In the genomic region with DNA sequence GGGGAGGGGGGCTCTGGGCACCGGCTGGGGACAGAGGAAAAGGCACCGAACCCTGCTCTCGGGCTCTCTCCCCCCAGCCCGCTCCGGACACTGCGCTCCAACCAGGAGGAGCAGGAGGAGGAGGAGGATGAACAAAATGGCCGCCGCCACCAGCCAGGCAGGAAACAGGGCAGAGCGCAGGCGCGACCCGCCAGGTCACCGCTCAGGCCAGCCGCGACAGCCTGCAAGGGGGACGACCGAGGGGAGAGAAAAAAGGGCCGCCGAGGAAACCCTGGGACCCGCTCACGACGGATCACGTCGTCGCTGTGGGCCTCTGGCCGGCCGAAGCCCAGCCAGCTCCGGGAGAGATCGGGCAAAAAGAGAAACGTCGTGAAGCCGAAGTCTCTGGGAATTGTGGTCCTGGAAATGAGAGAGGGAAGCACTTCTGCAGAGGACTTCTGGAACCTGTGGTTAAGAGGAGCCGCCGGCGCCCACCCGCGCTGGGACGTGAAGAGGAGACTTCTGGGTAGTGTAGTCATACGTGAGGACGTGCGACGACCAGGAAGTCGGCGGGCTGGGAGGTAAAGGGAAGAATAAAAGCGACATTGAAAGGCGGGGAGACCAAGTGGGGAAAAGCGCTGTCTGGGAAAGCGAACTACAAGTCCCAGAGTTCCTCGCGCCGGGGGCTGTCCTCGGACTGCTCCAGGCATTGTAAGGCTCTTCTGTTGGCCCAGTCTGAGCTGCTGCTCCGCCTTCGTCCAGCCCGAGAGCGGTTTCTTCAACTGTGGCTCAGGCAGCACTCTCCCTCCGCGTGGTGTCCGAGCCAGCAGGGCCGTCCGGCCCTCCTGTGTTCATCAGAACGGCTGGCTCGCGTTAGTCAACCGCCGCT, we compare ENCODE assay signal across 1 cellular context.
TF ChIP-seq lines count a peak whose summit lies in the region.

A gene with protein sequence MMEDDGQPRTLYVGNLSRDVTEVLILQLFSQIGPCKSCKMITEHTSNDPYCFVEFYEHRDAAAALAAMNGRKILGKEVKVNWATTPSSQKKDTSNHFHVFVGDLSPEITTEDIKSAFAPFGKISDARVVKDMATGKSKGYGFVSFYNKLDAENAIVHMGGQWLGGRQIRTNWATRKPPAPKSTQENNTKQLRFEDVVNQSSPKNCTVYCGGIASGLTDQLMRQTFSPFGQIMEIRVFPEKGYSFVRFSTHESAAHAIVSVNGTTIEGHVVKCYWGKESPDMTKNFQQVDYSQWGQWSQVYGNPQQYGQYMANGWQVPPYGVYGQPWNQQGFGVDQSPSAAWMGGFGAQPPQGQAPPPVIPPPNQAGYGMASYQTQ (minus strand): TSS at position 428 of the 868 bp plus-strand sequence. CDS start 499 bp downstream, outside the sequence.

TF ChIP-seq in HepG2, 621 proteins besides CTCF, POLR2A, EP300 and RAD21 (continued from another document and continues in another):
- TF ChIP-seq ZNF724P (CRISPR knock-in tag; IDR thresholded peaks at IDR 0.05; ENCODE audit: borderline replicate concordance), result peak; percentile 49; the same call in 1 of the 2 replicates
- no peak for TF ChIP-seq ZNF569 (CRISPR knock-in tag; IDR thresholded peaks at IDR 0.05; ENCODE audit: borderline replicate concordance)
- TF ChIP-seq RFX1 (IDR thresholded peaks at IDR 0.05), result no peak
- no peak for TF ChIP-seq CHD4 (IDR thresholded peaks at IDR 0.05; ENCODE audit: borderline replicate concordance, low read length)
- TF ChIP-seq, protein P1, sequence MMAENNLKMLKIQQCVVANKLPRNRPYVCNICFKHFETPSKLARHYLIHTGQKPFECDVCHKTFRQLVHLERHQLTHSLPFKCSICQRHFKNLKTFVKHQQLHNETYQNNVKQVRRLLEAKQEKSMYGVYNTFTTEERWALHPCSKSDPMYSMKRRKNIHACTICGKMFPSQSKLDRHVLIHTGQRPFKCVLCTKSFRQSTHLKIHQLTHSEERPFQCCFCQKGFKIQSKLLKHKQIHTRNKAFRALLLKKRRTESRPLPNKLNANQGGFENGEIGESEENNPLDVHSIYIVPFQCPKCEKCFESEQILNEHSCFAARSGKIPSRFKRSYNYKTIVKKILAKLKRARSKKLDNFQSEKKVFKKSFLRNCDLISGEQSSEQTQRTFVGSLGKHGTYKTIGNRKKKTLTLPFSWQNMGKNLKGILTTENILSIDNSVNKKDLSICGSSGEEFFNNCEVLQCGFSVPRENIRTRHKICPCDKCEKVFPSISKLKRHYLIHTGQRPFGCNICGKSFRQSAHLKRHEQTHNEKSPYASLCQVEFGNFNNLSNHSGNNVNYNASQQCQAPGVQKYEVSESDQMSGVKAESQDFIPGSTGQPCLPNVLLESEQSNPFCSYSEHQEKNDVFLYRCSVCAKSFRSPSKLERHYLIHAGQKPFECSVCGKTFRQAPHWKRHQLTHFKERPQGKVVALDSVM (CRISPR knock-in tag; IDR thresholded peaks at IDR 0.05), result 0 out of 2 replicates have a peak, but pooled peaks have one; percentile 17
- TF ChIP-seq KLF12 (CRISPR knock-in tag; IDR thresholded peaks at IDR 0.05; ENCODE audit: borderline replicate concordance), result no peak
- no peak for TF ChIP-seq FOSL1 (CRISPR knock-in tag; IDR thresholded peaks at IDR 0.05; ENCODE audit: borderline replicate concordance)
- TF ChIP-seq, protein P2, sequence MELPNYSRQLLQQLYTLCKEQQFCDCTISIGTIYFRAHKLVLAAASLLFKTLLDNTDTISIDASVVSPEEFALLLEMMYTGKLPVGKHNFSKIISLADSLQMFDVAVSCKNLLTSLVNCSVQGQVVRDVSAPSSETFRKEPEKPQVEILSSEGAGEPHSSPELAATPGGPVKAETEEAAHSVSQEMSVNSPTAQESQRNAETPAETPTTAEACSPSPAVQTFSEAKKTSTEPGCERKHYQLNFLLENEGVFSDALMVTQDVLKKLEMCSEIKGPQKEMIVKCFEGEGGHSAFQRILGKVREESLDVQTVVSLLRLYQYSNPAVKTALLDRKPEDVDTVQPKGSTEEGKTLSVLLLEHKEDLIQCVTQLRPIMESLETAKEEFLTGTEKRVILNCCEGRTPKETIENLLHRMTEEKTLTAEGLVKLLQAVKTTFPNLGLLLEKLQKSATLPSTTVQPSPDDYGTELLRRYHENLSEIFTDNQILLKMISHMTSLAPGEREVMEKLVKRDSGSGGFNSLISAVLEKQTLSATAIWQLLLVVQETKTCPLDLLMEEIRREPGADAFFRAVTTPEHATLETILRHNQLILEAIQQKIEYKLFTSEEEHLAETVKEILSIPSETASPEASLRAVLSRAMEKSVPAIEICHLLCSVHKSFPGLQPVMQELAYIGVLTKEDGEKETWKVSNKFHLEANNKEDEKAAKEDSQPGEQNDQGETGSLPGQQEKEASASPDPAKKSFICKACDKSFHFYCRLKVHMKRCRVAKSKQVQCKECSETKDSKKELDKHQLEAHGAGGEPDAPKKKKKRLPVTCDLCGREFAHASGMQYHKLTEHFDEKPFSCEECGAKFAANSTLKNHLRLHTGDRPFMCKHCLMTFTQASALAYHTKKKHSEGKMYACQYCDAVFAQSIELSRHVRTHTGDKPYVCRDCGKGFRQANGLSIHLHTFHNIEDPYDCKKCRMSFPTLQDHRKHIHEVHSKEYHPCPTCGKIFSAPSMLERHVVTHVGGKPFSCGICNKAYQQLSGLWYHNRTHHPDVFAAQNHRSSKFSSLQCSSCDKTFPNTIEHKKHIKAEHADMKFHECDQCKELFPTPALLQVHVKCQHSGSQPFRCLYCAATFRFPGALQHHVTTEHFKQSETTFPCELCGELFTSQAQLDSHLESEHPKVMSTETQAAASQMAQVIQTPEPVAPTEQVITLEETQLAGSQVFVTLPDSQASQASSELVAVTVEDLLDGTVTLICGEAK (IDR thresholded peaks at IDR 0.05), result no peak
- TF ChIP-seq, protein P2 (CRISPR knock-in tag; IDR thresholded peaks at IDR 0.05), result peak; percentile 42; the same call in 1 of the 2 replicates
- TF ChIP-seq HOXD1 (CRISPR knock-in tag; IDR thresholded peaks at IDR 0.05), result no peak
- TF ChIP-seq, protein P3, sequence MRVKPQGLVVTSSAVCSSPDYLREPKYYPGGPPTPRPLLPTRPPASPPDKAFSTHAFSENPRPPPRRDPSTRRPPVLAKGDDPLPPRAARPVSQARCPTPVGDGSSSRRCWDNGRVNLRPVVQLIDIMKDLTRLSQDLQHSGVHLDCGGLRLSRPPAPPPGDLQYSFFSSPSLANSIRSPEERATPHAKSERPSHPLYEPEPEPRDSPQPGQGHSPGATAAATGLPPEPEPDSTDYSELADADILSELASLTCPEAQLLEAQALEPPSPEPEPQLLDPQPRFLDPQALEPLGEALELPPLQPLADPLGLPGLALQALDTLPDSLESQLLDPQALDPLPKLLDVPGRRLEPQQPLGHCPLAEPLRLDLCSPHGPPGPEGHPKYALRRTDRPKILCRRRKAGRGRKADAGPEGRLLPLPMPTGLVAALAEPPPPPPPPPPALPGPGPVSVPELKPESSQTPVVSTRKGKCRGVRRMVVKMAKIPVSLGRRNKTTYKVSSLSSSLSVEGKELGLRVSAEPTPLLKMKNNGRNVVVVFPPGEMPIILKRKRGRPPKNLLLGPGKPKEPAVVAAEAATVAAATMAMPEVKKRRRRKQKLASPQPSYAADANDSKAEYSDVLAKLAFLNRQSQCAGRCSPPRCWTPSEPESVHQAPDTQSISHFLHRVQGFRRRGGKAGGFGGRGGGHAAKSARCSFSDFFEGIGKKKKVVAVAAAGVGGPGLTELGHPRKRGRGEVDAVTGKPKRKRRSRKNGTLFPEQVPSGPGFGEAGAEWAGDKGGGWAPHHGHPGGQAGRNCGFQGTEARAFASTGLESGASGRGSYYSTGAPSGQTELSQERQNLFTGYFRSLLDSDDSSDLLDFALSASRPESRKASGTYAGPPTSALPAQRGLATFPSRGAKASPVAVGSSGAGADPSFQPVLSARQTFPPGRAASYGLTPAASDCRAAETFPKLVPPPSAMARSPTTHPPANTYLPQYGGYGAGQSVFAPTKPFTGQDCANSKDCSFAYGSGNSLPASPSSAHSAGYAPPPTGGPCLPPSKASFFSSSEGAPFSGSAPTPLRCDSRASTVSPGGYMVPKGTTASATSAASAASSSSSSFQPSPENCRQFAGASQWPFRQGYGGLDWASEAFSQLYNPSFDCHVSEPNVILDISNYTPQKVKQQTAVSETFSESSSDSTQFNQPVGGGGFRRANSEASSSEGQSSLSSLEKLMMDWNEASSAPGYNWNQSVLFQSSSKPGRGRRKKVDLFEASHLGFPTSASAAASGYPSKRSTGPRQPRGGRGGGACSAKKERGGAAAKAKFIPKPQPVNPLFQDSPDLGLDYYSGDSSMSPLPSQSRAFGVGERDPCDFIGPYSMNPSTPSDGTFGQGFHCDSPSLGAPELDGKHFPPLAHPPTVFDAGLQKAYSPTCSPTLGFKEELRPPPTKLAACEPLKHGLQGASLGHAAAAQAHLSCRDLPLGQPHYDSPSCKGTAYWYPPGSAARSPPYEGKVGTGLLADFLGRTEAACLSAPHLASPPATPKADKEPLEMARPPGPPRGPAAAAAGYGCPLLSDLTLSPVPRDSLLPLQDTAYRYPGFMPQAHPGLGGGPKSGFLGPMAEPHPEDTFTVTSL (CRISPR knock-in tag; IDR thresholded peaks at IDR 0.05; ENCODE audit: borderline replicate concordance), result peak; percentile 3; the same call in 1 of the 2 replicates
- no peak for TF ChIP-seq IRX3 (CRISPR knock-in tag; IDR thresholded peaks at IDR 0.05; ENCODE audit: borderline replicate concordance, low read depth)
- TF ChIP-seq ZNF343 (CRISPR knock-in tag; IDR thresholded peaks at IDR 0.05), result peak; percentile 40; the same call in 1 of the 2 replicates
- peak; percentile 65; the same call in 1 of the 2 replicates for TF ChIP-seq BRD4 (CRISPR knock-in tag; IDR thresholded peaks at IDR 0.05)
- peak; percentile 37; the same call in 1 of the 2 replicates for TF ChIP-seq ZNF768 (CRISPR knock-in tag; IDR thresholded peaks at IDR 0.05)
- TF ChIP-seq, protein P4, sequence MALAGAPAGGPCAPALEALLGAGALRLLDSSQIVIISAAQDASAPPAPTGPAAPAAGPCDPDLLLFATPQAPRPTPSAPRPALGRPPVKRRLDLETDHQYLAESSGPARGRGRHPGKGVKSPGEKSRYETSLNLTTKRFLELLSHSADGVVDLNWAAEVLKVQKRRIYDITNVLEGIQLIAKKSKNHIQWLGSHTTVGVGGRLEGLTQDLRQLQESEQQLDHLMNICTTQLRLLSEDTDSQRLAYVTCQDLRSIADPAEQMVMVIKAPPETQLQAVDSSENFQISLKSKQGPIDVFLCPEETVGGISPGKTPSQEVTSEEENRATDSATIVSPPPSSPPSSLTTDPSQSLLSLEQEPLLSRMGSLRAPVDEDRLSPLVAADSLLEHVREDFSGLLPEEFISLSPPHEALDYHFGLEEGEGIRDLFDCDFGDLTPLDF (CRISPR knock-in tag; IDR thresholded peaks at IDR 0.05), result peak; percentile 79; the same call in 1 of the 2 replicates
- no peak; the same call in 1 of the 2 replicates for TF ChIP-seq MEIS2 (CRISPR knock-in tag; IDR thresholded peaks at IDR 0.05)
- no peak for TF ChIP-seq ARID3A (IDR thresholded peaks at IDR 0.05; ENCODE audit: low read depth, low read length)
- no peak for TF ChIP-seq KDM6A (CRISPR knock-in tag; IDR thresholded peaks at IDR 0.05; ENCODE audit: low read depth)
- TF ChIP-seq NFYC (CRISPR knock-in tag; IDR thresholded peaks at IDR 0.05), result peak; percentile 71
- TF ChIP-seq MYNN (CRISPR knock-in tag; IDR thresholded peaks at IDR 0.05; ENCODE audit: low read depth), result no peak
- no peak for TF ChIP-seq ZNF10 (CRISPR knock-in tag; IDR thresholded peaks at IDR 0.05; ENCODE audit: borderline replicate concordance, low read depth)
- TF ChIP-seq TERF1 (CRISPR knock-in tag; IDR thresholded peaks at IDR 0.05), result no peak
- no peak for TF ChIP-seq PRMT3 (CRISPR knock-in tag; IDR thresholded peaks at IDR 0.05; ENCODE audit: borderline replicate concordance, low read depth)
- peak; percentile 72; the same call in 1 of the 2 replicates for TF ChIP-seq YEATS2 (CRISPR knock-in tag; IDR thresholded peaks at IDR 0.05; ENCODE audit: borderline replicate concordance)
- no peak for TF ChIP-seq PAF1 (CRISPR knock-in tag; IDR thresholded peaks at IDR 0.05)
- peak; percentile 91 for TF ChIP-seq ZSCAN21 (CRISPR knock-in tag; IDR thresholded peaks at IDR 0.05; ENCODE audit: borderline replicate concordance)
- no peak for TF ChIP-seq SNRNP70 (IDR thresholded peaks at IDR 0.05; ENCODE audit: low read depth, low read length)
- TF ChIP-seq HMGA1 (CRISPR knock-in tag; conservative IDR thresholded peaks at IDR 0.05), result no peak
- TF ChIP-seq ZNF720 (CRISPR knock-in tag; IDR thresholded peaks at IDR 0.05), result no peak
